ENCODE assay signal across 29 cellular contexts in the genomic region with DNA sequence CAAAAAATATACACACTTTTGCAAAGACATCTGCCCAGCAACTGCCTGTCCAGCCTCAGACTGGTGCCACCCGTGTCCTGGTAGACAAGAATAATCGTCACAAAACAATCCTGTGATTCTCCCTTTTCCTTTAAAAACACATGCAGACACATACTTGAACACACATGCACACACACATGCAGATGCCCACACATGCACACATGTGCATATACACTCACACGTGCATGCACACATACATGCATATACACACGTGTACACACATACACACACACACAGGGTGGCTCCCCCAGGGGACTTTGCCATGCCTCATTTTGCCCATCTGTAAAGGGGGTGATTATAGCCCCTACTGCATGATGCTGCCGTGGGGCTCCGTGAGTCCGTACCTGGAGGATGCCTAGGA. TPM values are rescaled to one million over a fixed set of nuclear protein-coding genes. Genes with fewer than 3 reads are reported as not detected.
"Had no signal": no experiment of that assay in that cellular context is flagged by ENCODE, and none has a peak within 500 bp of the region (broad histone marks: within the 10 kb centered on the region; RNA-seq: fewer than 3 reads in every experiment).

No MANE protein-coding gene starts in this region.

- H3K27ac ChIP-seq: adrenal gland, breast epithelium, SJSA1 had no signal

- DNase-seq: activated B cell treated with CpG ODN at 0.5 μM for 24 hours; activated CD4-positive, alpha-beta memory T cell treated with anti-CD3 and anti-CD28 coated beads, Interleukin-2, amount 10 ng/mL, durations not matched to agents 7 days and 5 days; activated CD4-positive, alpha-beta T cell treated with anti-CD3 and anti-CD28 coated beads for 36 hours; activated CD4-positive, alpha-beta T cell treated with anti-CD3 and anti-CD28 coated beads, Interleukin-2, amount 50 U/mL, for 1 hour; activated naive CD4-positive, alpha-beta T cell; activated T-cell treated with anti-CD3 and anti-CD28 coated beads for 4 hours; activated T-cell treated with anti-CD3 and anti-CD28 coated beads, Interleukin-2, amount 50 U/mL, for 72 hours; anterior cingulate cortex; caudate nucleus; MG63; MV-4-11; NCI-H1092 treated with DMSO at 0.1 percent for 48 hours; NCI-H1417 treated with DMSO at 0.1 percent for 48 hours; NCI-H1694; NCI-H2081; NCI-H510A treated with DMSO at 0.1 percent for 48 hours; NCI-H69; NK-92 treated with Interleukin-12 subunit alpha and Interleukin-12 subunit beta, amount 100 ng/mL, for 24 hours; OCI-M1; RPMI8226; SHP77 had no signal

- ATAC-seq: activated CD4-positive, alpha-beta T cell treated with anti-CD3 and anti-CD28 coated beads for 36 hours; Panc1; SK-N-SH treated with all-trans-retinoic acid at 6 μM for 48 hours had no signal

- H3K36me3 ChIP-seq: adrenal gland, breast epithelium, MG63, SJSA1 had no signal

- H3K4me3 ChIP-seq: adrenal gland, breast epithelium, MG63, SJSA1 had no signal

- H3K9me3 ChIP-seq: adrenal gland, breast epithelium, MG63 had no signal

RNA-seq across cellular contexts. Expression of a gene that starts 24.9 kb away (rescaled TPM):
- total RNA-seq: activated CD4-positive, alpha-beta memory T cell treated with anti-CD3 and anti-CD28 coated beads, Interleukin-2, amount 10 ng/mL, durations not matched to agents 7 days and 5 days; activated CD4-positive, alpha-beta T cell treated with anti-CD3 and anti-CD28 coated beads for 36 hours; activated CD8-positive, alpha-beta memory T cell treated with anti-CD3 and anti-CD28 coated beads for 36 hours; activated T-cell treated with anti-CD3 and anti-CD28 coated beads, Interleukin-2, amount 50 U/mL, for 72 hours; activated T-helper 2 cell treated with anti-CD3 and anti-CD28 coated beads, Interferon-gamma antibody, Interleukin-2, Interleukin-4, amounts not matched to agents 10 μg/mL and 5 μg/mL and 100 μg/mL, durations not matched to agents 14 hours and 24 hours and 36 hours; adrenal gland; breast epithelium; cerebellum had no signal
- polyA plus RNA-seq: adrenal gland had no signal

RNA-seq across cellular contexts. Expression of a gene that starts 53.0 kb away (rescaled TPM):
- total RNA-seq: activated B cell treated with CpG ODN at 0.5 μM for 24 hours; activated CD4-positive, alpha-beta memory T cell treated with anti-CD3 and anti-CD28 coated beads, Interleukin-2, amount 10 ng/mL, durations not matched to agents 7 days and 5 days; activated CD4-positive, alpha-beta T cell treated with anti-CD3 and anti-CD28 coated beads for 36 hours; activated CD8-positive, alpha-beta memory T cell treated with anti-CD3 and anti-CD28 coated beads for 36 hours; activated T-cell treated with anti-CD3 and anti-CD28 coated beads, Interleukin-2, amount 50 U/mL, for 72 hours; activated T-helper 2 cell treated with anti-CD3 and anti-CD28 coated beads, Interferon-gamma antibody, Interleukin-2, Interleukin-4, amounts not matched to agents 10 μg/mL and 5 μg/mL and 100 μg/mL, durations not matched to agents 14 hours and 24 hours and 36 hours; adrenal gland; breast epithelium; cerebellum had no signal
- polyA plus RNA-seq: adrenal gland had no signal
